16 cellular contexts compared by ENCODE assay signal in the genomic region with DNA sequence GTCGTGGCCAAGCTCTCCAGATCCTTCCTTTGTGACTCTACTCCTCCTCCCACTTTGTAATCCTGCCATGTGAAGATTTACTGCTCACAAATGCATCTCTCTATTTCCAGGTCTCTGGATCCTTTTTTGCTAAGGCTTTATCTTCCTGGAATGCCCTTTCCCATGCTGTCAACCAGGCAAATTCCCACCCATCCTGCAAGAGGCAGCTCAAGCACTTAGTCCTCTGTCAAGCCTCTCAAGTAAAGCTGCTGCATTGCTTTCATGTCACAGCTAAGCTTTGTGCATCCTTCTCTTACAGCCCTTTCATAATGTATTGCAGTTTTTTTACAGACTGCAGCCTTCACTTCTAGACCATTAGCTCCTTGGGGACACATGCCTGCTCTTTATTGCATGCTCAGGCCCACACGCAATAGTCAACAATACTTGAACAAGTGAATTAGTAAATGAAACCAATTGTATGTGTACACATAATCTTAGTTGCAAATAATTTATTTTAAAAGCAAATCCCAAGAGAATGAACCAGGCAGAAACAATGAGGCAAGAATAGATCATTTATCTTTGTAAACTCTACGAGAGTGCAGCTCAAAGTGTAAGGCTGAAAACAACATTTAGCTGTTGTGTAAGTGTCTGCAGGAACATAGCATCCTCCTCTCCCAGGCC. TPM values are rescaled to one million over a fixed set of nuclear protein-coding genes. Genes with fewer than 3 reads are reported as not detected.
A peak's percentile ranks its signal among the peaks of the same experiment; 100 is the strongest.
DNase-seq lines count a peak whose midpoint lies in the region; FAIRE-seq and TF ChIP-seq lines count a peak whose summit lies in the region.
"Had no signal": no experiment of that assay in that cellular context is flagged by ENCODE, and none has a peak within 500 bp of the region (broad histone marks: within the 10 kb centered on the region; RNA-seq: fewer than 3 reads in every experiment).

No MANE protein-coding gene starts in this region.

- H3K27me3 Mint-ChIP-seq in activated naive CD4-positive, alpha-beta T cell treated with anti-CD3 and anti-CD28 coated beads, Interleukin-2, amount 50 U/mL, for 24 hours: no peaks in the 10 kb centered on the region
- no peaks in the 10 kb centered on the region for H3K27me3 Mint-ChIP-seq in activated naive CD4-positive, alpha-beta T cell treated with anti-CD3 and anti-CD28 coated beads for 36 hours (ENCODE audit: low read depth)

- H3K4me1 Mint-ChIP-seq in activated naive CD4-positive, alpha-beta T cell treated with anti-CD3 and anti-CD28 coated beads, Interleukin-2, amount 50 U/mL, for 24 hours: peaks cover 13% of the 10 kb centered on the region
- peaks cover 58% of the 10 kb centered on the region for H3K4me1 Mint-ChIP-seq in activated naive CD4-positive, alpha-beta T cell treated with anti-CD3 and anti-CD28 coated beads for 36 hours (ENCODE audit: low read depth)

- H3K27ac ChIP-seq in dorsolateral prefrontal cortex: peak overlapping the region in 42 of 59 donors; percentile 1 to 85 (median 60)
- no peak overlapping the region for H3K27ac ChIP-seq in coronary artery
- H3K27ac ChIP-seq: Peyer's patch had no signal

- CTCF ChIA-PET in activated naive CD4-positive, alpha-beta T cell treated with anti-CD3 and anti-CD28 coated beads for 36 hours (lab: Charles Lee): interaction anchor here (0.7 kb wide), 1 partner anchor 113 kb away, joined by 3 read pairs; no protein-coding TSS in a partner anchor

- no peak for FAIRE-seq in D721Med (lab: Jason Lieb, UNC)
- FAIRE-seq: H1 had no signal

- DNase-seq in activated naive CD4-positive, alpha-beta T cell treated with anti-CD3 and anti-CD28 coated beads for 36 hours: no peak
- DNase-seq in dorsolateral prefrontal cortex (no peak), fibroblast of villous mesenchyme (ENCODE audit: low read depth) (peak; percentile 42), D721Med (ENCODE audit: insufficient read length, low spot score) (no peak), HUDEP-2 (lab: John Stamatoyannopoulos, UW; ENCODE audit: unreplicated experiment in 76 of 76) (no peak), coronary artery (ENCODE audit: low spot score) (no peak)
- DNase-seq: AML-193, HFFc6, Karpas-422, NCI-H1105 treated with DMSO at 0.1 percent for 48 hours, NCI-H1930, NCI-H510A treated with DMSO at 0.1 percent for 48 hours, Peyer's patch, SHP77 had no signal

- peak overlapping the region; percentile 36 for H3K27ac Mint-ChIP-seq in activated naive CD4-positive, alpha-beta T cell treated with anti-CD3 and anti-CD28 coated beads, Interleukin-2, amount 50 U/mL, for 24 hours
- no peak overlapping the region for H3K27ac Mint-ChIP-seq in activated naive CD4-positive, alpha-beta T cell treated with anti-CD3 and anti-CD28 coated beads for 36 hours
- H3K27ac Mint-ChIP-seq: HFFc6 had no signal

- H3K36me3 Mint-ChIP-seq in activated naive CD4-positive, alpha-beta T cell treated with anti-CD3 and anti-CD28 coated beads, Interleukin-2, amount 50 U/mL, for 24 hours: peaks cover 16% of the 10 kb centered on the region
- H3K36me3 Mint-ChIP-seq in activated naive CD4-positive, alpha-beta T cell treated with anti-CD3 and anti-CD28 coated beads for 36 hours (ENCODE audit: low read depth): peaks cover 15% of the 10 kb centered on the region

- H3K4me3 ChIP-seq in dorsolateral prefrontal cortex: peak overlapping the region in 1 of 59 donors; percentile 15
- H3K4me3 ChIP-seq in fibroblast of villous mesenchyme (ENCODE audit: low read depth, low read length): no peak overlapping the region
- no peak overlapping the region for H3K4me3 ChIP-seq in coronary artery
- H3K4me3 ChIP-seq: Peyer's patch had no signal

- TF ChIP-seq CTCF in dorsolateral prefrontal cortex (IDR thresholded peaks at IDR 0.05 in 54 of 56, conservative IDR thresholded peaks at IDR 0.05 in 2 of 56; ENCODE audit: low read depth in 1 of 56, partially characterized antibody in 56 of 56) (no peak), fibroblast of villous mesenchyme (IDR thresholded peaks at IDR 0.05; ENCODE audit: insufficient read depth, low read depth, low read length) (no peak), D721Med (IDR thresholded peaks at IDR 0.05; ENCODE audit: insufficient read depth, missing control alignments) (no peak), coronary artery (IDR thresholded peaks at IDR 0.05) (no peak)

- H3K27me3 ChIP-seq in dorsolateral prefrontal cortex: no peaks in the 10 kb centered on the region
- H3K27me3 ChIP-seq: Peyer's patch had no signal

- intact Hi-C loops in activated naive CD4-positive, alpha-beta T cell treated with anti-CD3 and anti-CD28 coated beads for 36 hours (cut with micrococcal nuclease): no loop called here
- intact Hi-C loops in dorsolateral prefrontal cortex (cut with DNase I): no loop called here

- no peak overlapping the region for H3K4me3 Mint-ChIP-seq in activated naive CD4-positive, alpha-beta T cell treated with anti-CD3 and anti-CD28 coated beads, Interleukin-2, amount 50 U/mL, for 24 hours
- no peak overlapping the region for H3K4me3 Mint-ChIP-seq in activated naive CD4-positive, alpha-beta T cell treated with anti-CD3 and anti-CD28 coated beads for 36 hours
- H3K4me3 Mint-ChIP-seq: HFFc6 had no signal

- H3K9me3 Mint-ChIP-seq in activated naive CD4-positive, alpha-beta T cell treated with anti-CD3 and anti-CD28 coated beads, Interleukin-2, amount 50 U/mL, for 24 hours: no peaks in the 10 kb centered on the region
- no peaks in the 10 kb centered on the region for H3K9me3 Mint-ChIP-seq in activated naive CD4-positive, alpha-beta T cell treated with anti-CD3 and anti-CD28 coated beads for 36 hours
- H3K9me3 Mint-ChIP-seq: HFFc6 had no signal

RNA-seq across cellular contexts. Expression of a gene that starts 45.7 kb away (rescaled TPM):
- 10 to 100 TPM; 22.0 to 24.1 TPM for total RNA-seq in activated naive CD4-positive, alpha-beta T cell treated with anti-CD3 and anti-CD28 coated beads for 36 hours
- 100 to 1,000 TPM in 29 of 120 experiments, 10 to 100 TPM in 91; 50.6 to 123 (median 88.5) TPM for total RNA-seq in dorsolateral prefrontal cortex
- total RNA-seq in fibroblast of villous mesenchyme: 18.0 and 28.9 TPM in 2 replicates

Comparison
In these comparisons a context has a peak if more than half of its experiments do, and no peak if none do; other contexts are left out.
1. H3K27ac ChIP-seq: peak in dorsolateral prefrontal cortex (42 of 59); none in coronary artery (0 of 2).